8 cellular contexts compared by ENCODE assay signal in the genomic region with DNA sequence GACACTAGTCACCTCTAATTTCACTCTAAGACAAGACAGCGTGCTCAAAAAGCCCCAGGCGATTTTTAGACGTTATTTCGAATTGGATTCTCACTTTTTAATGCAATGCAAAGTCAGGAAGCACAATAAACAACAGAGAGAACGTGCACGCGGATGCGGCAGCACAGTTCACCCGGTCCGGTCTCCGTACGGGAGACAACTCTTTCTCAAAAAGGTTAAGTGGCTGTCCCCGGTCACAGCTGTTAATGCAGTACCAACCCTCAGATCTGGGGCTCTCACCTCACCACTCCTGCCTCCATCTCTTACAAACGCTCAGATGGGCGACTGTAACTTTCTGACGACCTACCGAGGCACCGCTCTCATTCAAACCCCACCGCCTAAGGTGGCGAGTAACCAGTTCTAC. TPM values are rescaled to one million over a fixed set of nuclear protein-coding genes. Genes with fewer than 3 reads are reported as not detected.
DNase-seq lines count a peak whose midpoint lies in the region; ATAC-seq and TF ChIP-seq lines count a peak whose summit lies in the region.

No MANE protein-coding gene starts in this region.

- POLR2A ChIA-PET in BJ (lab: Charles Lee), result interaction anchor here (0.6 kb wide), 2 partner anchors 43 to 151 kb away, joined by 4 to 8 read pairs; no protein-coding TSS in a partner anchor

- DNase-seq in BJ (ENCODE audit: low read depth) (no peak), RWPE2 (ENCODE audit: low spot score) (no peak), epithelial cell of proximal tubule (ENCODE audit: low read depth) (no peak), osteoblast (ENCODE audit: insufficient read length, low spot score, missing footprints) (peak; percentile 62), NCI-H526 treated with DMSO at 0.1 percent for 48 hours (lab: John Stamatoyannopoulos, UW) (no peak), epidermal melanocyte (ENCODE audit: insufficient read length, low spot score) (no peak)
- DNase-seq in stimulated activated naive CD4-positive, alpha-beta T cell treated with Interleukin-2 at 50 U/mL for 16 hours (lab: John Stamatoyannopoulos, UW), result no peak

- peaks cover 35% of the 10 kb centered on the region for H4K20me1 ChIP-seq in osteoblast (ENCODE audit: insufficient read depth, low read length)

- TF ChIP-seq CTCF in BJ (IDR thresholded peaks at IDR 0.05; ENCODE audit: insufficient read depth, low read depth, low read length), result no peak
- TF ChIP-seq CTCF in RWPE2 (IDR thresholded peaks at IDR 0.05; ENCODE audit: poor library complexity, severe bottlenecking), result no peak
- no peak for TF ChIP-seq CTCF in epithelial cell of proximal tubule (conservative IDR thresholded peaks at IDR 0.05; ENCODE audit: low read depth, low read length)
- no peak for TF ChIP-seq CTCF in osteoblast (IDR thresholded peaks at IDR 0.05; ENCODE audit: extremely low read depth, low read depth, low read length)

- H3K27ac ChIP-seq in RWPE2 (ENCODE audit: poor library complexity, severe bottlenecking) (peak overlapping the region; percentile 86), osteoblast (ENCODE audit: low read depth, low read length) (peak overlapping the region; percentile 78)

- H3K79me2 ChIP-seq in osteoblast (ENCODE audit: insufficient read depth, low read length), result peaks cover 55% of the 10 kb centered on the region

- H3K27me3 ChIP-seq in BJ (ENCODE audit: control insufficient read depth, insufficient read depth, low read length) (no peaks in the 10 kb centered on the region), RWPE2 (ENCODE audit: insufficient read depth, poor library complexity, severe bottlenecking) (no peaks in the 10 kb centered on the region), osteoblast (ENCODE audit: insufficient read depth, low read length) (no peaks in the 10 kb centered on the region)

- H3K4me1 ChIP-seq in RWPE2 (ENCODE audit: insufficient read depth, poor library complexity, severe bottlenecking) (peaks cover 11% of the 10 kb centered on the region), osteoblast (ENCODE audit: insufficient read depth, low read length) (peaks cover 21% of the 10 kb centered on the region)

- H3K9me3 ChIP-seq in RWPE2 (ENCODE audit: severe bottlenecking) (no peaks in the 10 kb centered on the region), osteoblast (ENCODE audit: low read depth, low read length) (no peaks in the 10 kb centered on the region)

- H2AFZ ChIP-seq in osteoblast (ENCODE audit: low read length), result peak overlapping the region; percentile 50

- ATAC-seq in GM21381 (IDR thresholded peaks at IDR 0.05; ENCODE audit: unreplicated experiment) (peak; percentile 1), RWPE2 (ENCODE audit: low read depth) (no peak; the same call in 2 of the 3 replicates)

- H3K36me3 ChIP-seq in BJ (ENCODE audit: control insufficient read depth, insufficient read depth, low read length) (no peaks in the 10 kb centered on the region), RWPE2 (ENCODE audit: low read depth) (peaks cover 37% of the 10 kb centered on the region), osteoblast (ENCODE audit: insufficient read depth, low read length) (no peaks in the 10 kb centered on the region)

- peak overlapping the region; percentile 89 for H3K4me2 ChIP-seq in osteoblast (ENCODE audit: insufficient read depth, low read length)

- H3K4me3 ChIP-seq in BJ (ENCODE audit: low read depth, low read length), result peak overlapping the region; percentile 89
- H3K4me3 ChIP-seq in RWPE2 (ENCODE audit: severe bottlenecking), result peak overlapping the region; percentile 93
- peak overlapping the region; percentile 95 for H3K4me3 ChIP-seq in epithelial cell of proximal tubule (ENCODE audit: low read depth, low read length)
- peak overlapping the region; percentile 97 for H3K4me3 ChIP-seq in osteoblast (ENCODE audit: insufficient read depth, low read length)

- CTCF ChIA-PET in BJ (lab: Yijun Ruan, JAX), result interaction anchor here (0.8 to 1.5 kb wide), 2 partner anchors 399 to 409 kb away, joined by 3 to 4 read pairs; no protein-coding TSS in a partner anchor

RNA-seq across cellular contexts. Expression of a gene that starts 1.2 kb away (rescaled TPM):
- polyA plus RNA-seq in BJ (2011; rRNA removed), result 118 and 144 TPM in 2 replicates
- 44.7 and 45.0 TPM in 2 replicates for polyA minus RNA-seq in BJ (2011; rRNA and poly(A)+ RNA removed)
- 120 and 142 TPM in 2 replicates for total RNA-seq in epithelial cell of proximal tubule
- total RNA-seq in osteoblast, result 249 and 267 TPM in 2 replicates

RNA-seq across cellular contexts. Expression of a gene that starts 53.4 kb away (rescaled TPM):
- 1.6 and 3.5 TPM in 2 replicates for polyA plus RNA-seq in BJ (2011; rRNA removed)
- polyA minus RNA-seq in BJ (2011; rRNA and poly(A)+ RNA removed), result 2.5 TPM in 2 replicates
- total RNA-seq in epithelial cell of proximal tubule, result 15.2 and 23.8 TPM in 2 replicates
- total RNA-seq in osteoblast, result 1.4 and 1.8 TPM in 2 replicates
